8 cellular contexts compared by ENCODE assay signal in genomic region chr2:3558205-3559014, GRCh38. TPM values are rescaled to one million over a fixed set of nuclear protein-coding genes. Genes with fewer than 3 reads are reported as not detected.
DNase-seq lines count a peak whose midpoint lies in the region; ATAC-seq and TF ChIP-seq lines count a peak whose summit lies in the region.

Gene RNASEH1 (minus strand): TSS chr2:3558333. CDS start chr2:3558260, 73 bp downstream.

- H3K36me3 Mint-ChIP-seq in activated T-helper 17 cell treated with anti-CD3 and anti-CD28 coated beads, Interleukin-2, amount 50 U/mL, for 72 hours (ENCODE audit: low read depth) = peaks cover 75% of the 10 kb centered on the region
- peaks cover 7 to 8% of the 10 kb centered on the region in 2 donors for H3K36me3 Mint-ChIP-seq in naive B cell
- peaks cover 48% of the 10 kb centered on the region for H3K36me3 Mint-ChIP-seq in stimulated activated memory B cell treated with anti-CD40 and anti-IgM and Interleukin-4, amounts not matched to agents 10 μg/mL and 1 μg/mL and 100 μg/mL, for 72 hours

- no peaks in the 10 kb centered on the region for H3K27me3 Mint-ChIP-seq in activated T-helper 17 cell treated with anti-CD3 and anti-CD28 coated beads, Interleukin-2, amount 50 U/mL, for 72 hours
- H3K27me3 Mint-ChIP-seq in naive B cell = no peaks in the 10 kb centered on the region
- H3K27me3 Mint-ChIP-seq in stimulated activated memory B cell treated with anti-CD40 and anti-IgM and Interleukin-4, amounts not matched to agents 10 μg/mL and 1 μg/mL and 100 μg/mL, for 72 hours = no peaks in the 10 kb centered on the region

- peak within 1 kb of the TSS; percentile 87 for H3K4me3 Mint-ChIP-seq in activated T-helper 17 cell treated with anti-CD3 and anti-CD28 coated beads, Interleukin-2, amount 50 U/mL, for 72 hours
- H3K4me3 Mint-ChIP-seq in naive B cell = peak within 1 kb of the TSS; percentile 89 to 96 (median 92)
- H3K4me3 Mint-ChIP-seq in stimulated activated memory B cell treated with anti-CD40 and anti-IgM and Interleukin-4, amounts not matched to agents 10 μg/mL and 1 μg/mL and 100 μg/mL, for 72 hours = peak within 1 kb of the TSS; percentile 87

- POLR2A ChIA-PET in RWPE1 (lab: Yijun Ruan, JAX; ENCODE audit: low non-redundant PET) = interaction anchor here (0.6 kb wide), 2 partner anchors 16 to 42 kb away, joined by 3 to 4 read pairs; partner anchors contain the start of gene RPS7

- CTCF ChIA-PET in RWPE1 (lab: Yijun Ruan, JAX) = interaction anchor here (0.6 to 1.0 kb wide), 3 partner anchors 16 to 40 kb away, joined by 3 read pairs; no protein-coding TSS in a partner anchor

- TF ChIP-seq CTCF in LNCaP clone FGC (IDR thresholded peaks at IDR 0.05; ENCODE audit: control insufficient read depth, extremely low read depth, insufficient read depth) (no peak), RWPE1 (conservative IDR thresholded peaks at IDR 0.05; ENCODE audit: low read depth) (no peak)

- peak; percentile 98 for ATAC-seq in activated T-helper 17 cell treated with anti-CD3 and anti-CD28 coated beads, Interleukin-2, amount 50 U/mL, for 72 hours (replicated peaks)
- peak; percentile 91 to 92 for ATAC-seq in naive B cell (ENCODE audit: low read depth in 2 of 2)
- ATAC-seq in stimulated activated memory B cell treated with anti-CD40 and anti-IgM and Interleukin-4, amounts not matched to agents 10 μg/mL and 1 μg/mL and 100 μg/mL, for 72 hours = peak; percentile 99

- DNase-seq in Daoy (ENCODE audit: low read depth) (peak; percentile 99), GOT3 (lab: John Stamatoyannopoulos, UW) (peak; percentile 95), LNCaP clone FGC (ENCODE audit: low read depth) (peak; percentile 91), RWPE1 (ENCODE audit: low spot score) (peak; percentile 100), fibroblast of gingiva (ENCODE audit: low read depth) (peak; percentile 99), naive B cell (peak; percentile 98)

- no peaks in the 10 kb centered on the region for H3K4me1 Mint-ChIP-seq in activated T-helper 17 cell treated with anti-CD3 and anti-CD28 coated beads, Interleukin-2, amount 50 U/mL, for 72 hours
- H3K4me1 Mint-ChIP-seq in naive B cell = peaks cover 27 to 56% (median 36%) of the 10 kb centered on the region in 3 donors
- peaks cover 41% of the 10 kb centered on the region for H3K4me1 Mint-ChIP-seq in stimulated activated memory B cell treated with anti-CD40 and anti-IgM and Interleukin-4, amounts not matched to agents 10 μg/mL and 1 μg/mL and 100 μg/mL, for 72 hours

- H3K27ac Mint-ChIP-seq in activated T-helper 17 cell treated with anti-CD3 and anti-CD28 coated beads, Interleukin-2, amount 50 U/mL, for 72 hours = peak within 1 kb of the TSS; percentile 93
- peak within 1 kb of the TSS; percentile 91 to 99 (median 97) for H3K27ac Mint-ChIP-seq in naive B cell
- H3K27ac Mint-ChIP-seq in stimulated activated memory B cell treated with anti-CD40 and anti-IgM and Interleukin-4, amounts not matched to agents 10 μg/mL and 1 μg/mL and 100 μg/mL, for 72 hours = peak within 1 kb of the TSS; percentile 94

- H3K27ac ChIP-seq in RWPE1 = peak within 1 kb of the TSS; percentile 90

- H3K4me3 ChIP-seq in LNCaP clone FGC (ENCODE audit: low read depth, low read length) = peak within 1 kb of the TSS; percentile 81

- H3K9me3 Mint-ChIP-seq in activated T-helper 17 cell treated with anti-CD3 and anti-CD28 coated beads, Interleukin-2, amount 50 U/mL, for 72 hours = no peaks in the 10 kb centered on the region
- no peaks in the 10 kb centered on the region for H3K9me3 Mint-ChIP-seq in naive B cell
- H3K9me3 Mint-ChIP-seq in stimulated activated memory B cell treated with anti-CD40 and anti-IgM and Interleukin-4, amounts not matched to agents 10 μg/mL and 1 μg/mL and 100 μg/mL, for 72 hours = no peaks in the 10 kb centered on the region

RNA-seq across cellular contexts. Expression of gene RNASEH1, which starts in this region (rescaled TPM):
- 68.2 and 71.5 TPM in 2 replicates for total RNA-seq in Daoy (2014; rRNA removed; shearing (Covaris generic))
- 10 to 100 TPM; 10.3 to 31.7 TPM for total RNA-seq in activated T-helper 17 cell treated with anti-CD3 and anti-CD28 coated beads, Interleukin-2, amount 50 U/mL, for 72 hours
- 10 to 100 TPM; 31.4 to 38.8 (median 36.2) TPM for polyA plus RNA-seq in naive B cell (ENCODE audit: low read depth in 6 of 6)

Comparison
In these comparisons a context has a peak if more than half of its experiments do, and no peak if none do; other contexts are left out.
1. Peak in every context shown above with its lines: DNase-seq, ATAC-seq, H3K4me3 ChIP-seq and H3K27ac ChIP-seq.